13 cellular contexts compared by ENCODE assay signal in genomic region chr12:42504049-42504448, GRCh38.
DNase-seq lines count a peak whose midpoint lies in the region; FAIRE-seq and TF ChIP-seq lines count a peak whose summit lies in the region.
"Had no signal": no experiment of that assay in that cellular context is flagged by ENCODE, and none has a peak within 500 bp of the region (broad histone marks: within the 10 kb centered on the region; RNA-seq: fewer than 3 reads in every experiment).

No MANE protein-coding gene starts in this region.

- H3K79me2 ChIP-seq in smooth muscle cell (ENCODE audit: low read depth) = peaks cover 100% of the 10 kb centered on the region
- H3K79me2 ChIP-seq: parathyroid adenoma had no signal

- H3K27me3 ChIP-seq in smooth muscle cell (ENCODE audit: low read depth) = no peaks in the 10 kb centered on the region
- H3K27me3 ChIP-seq: esophagus muscularis mucosa had no signal

- no peaks in the 10 kb centered on the region for H3K9me3 ChIP-seq in smooth muscle cell (replicated peaks; ENCODE audit: low read depth)
- H3K9me3 ChIP-seq: esophagus muscularis mucosa had no signal

- WGBS in smooth muscle cell (ENCODE audit: low lambda C conversion rate) = 83% methylated on average over 5 of the region's 5 CpGs

- DNase-seq in NCI-H748 (lab: John Stamatoyannopoulos, UW; ENCODE audit: unreplicated experiment) (peak; percentile 27), NCI-H748 treated with DMSO at 0.1 percent for 48 hours (lab: John Stamatoyannopoulos, UW) (no peak), NCI-H226 (peak; percentile 28), fibroblast of pulmonary artery (ENCODE audit: low read depth) (peak; percentile 30), smooth muscle cell (lab: John Stamatoyannopoulos, UW; ENCODE audit: unreplicated experiment) (no peak), GM19239 (ENCODE audit: insufficient read length, low spot score) (no peak), cortex of kidney (lab: John Stamatoyannopoulos, UW) (no peak), GM10266 (ENCODE audit: extremely low spot score) (no peak)
- DNase-seq: activated CD4-positive, CD25-positive, alpha-beta regulatory T cell; NCI-H146; stimulated activated CD4-positive, alpha-beta T cell treated with anti-CD3 and anti-CD28 coated beads, Interleukin-15, amount 100 ng/mL, for 24 hours had no signal

- H3K4me1 ChIP-seq in smooth muscle cell (ENCODE audit: low read depth) = no peaks in the 10 kb centered on the region
- H3K4me1 ChIP-seq: parathyroid adenoma had no signal

- TF ChIP-seq CTCF in fibroblast of pulmonary artery (IDR thresholded peaks at IDR 0.05; ENCODE audit: low read length, missing control alignments) (no peak), smooth muscle cell (IDR thresholded peaks at IDR 0.05; ENCODE audit: borderline replicate concordance, insufficient read depth, poor library complexity, severe bottlenecking) (no peak), GM10266 (IDR thresholded peaks at IDR 0.05; ENCODE audit: control insufficient read depth, insufficient read depth, low read depth, missing control alignments) (no peak)

- H3K36me3 ChIP-seq in smooth muscle cell (ENCODE audit: low read depth) = no peaks in the 10 kb centered on the region
- H3K36me3 ChIP-seq: esophagus muscularis mucosa had no signal

- H4K20me1 ChIP-seq in smooth muscle cell (ENCODE audit: low read depth) = peaks cover 100% of the 10 kb centered on the region

- peaks cover 41% of the 10 kb centered on the region for H3F3A ChIP-seq in smooth muscle cell (ENCODE audit: low read depth)

- no peak overlapping the region for H2AFZ ChIP-seq in smooth muscle cell (ENCODE audit: low read depth)
- H2AFZ ChIP-seq: parathyroid adenoma had no signal

- FAIRE-seq in GM19239 (lab: Jason Lieb, UNC) = no peak

- peak overlapping the region; percentile 14 for H3K27ac ChIP-seq in smooth muscle cell (ENCODE audit: low read depth)
- H3K27ac ChIP-seq: esophagus muscularis mucosa, parathyroid adenoma had no signal

- H3K9ac ChIP-seq in smooth muscle cell (ENCODE audit: low read depth) = no peak overlapping the region
- H3K9ac ChIP-seq: parathyroid adenoma had no signal

- H3K4me3 ChIP-seq in fibroblast of pulmonary artery (replicated peaks; ENCODE audit: low read depth, low read length) = no peak overlapping the region
- H3K4me3 ChIP-seq in smooth muscle cell = no peak overlapping the region
- H3K4me3 ChIP-seq: esophagus muscularis mucosa had no signal

- H3K4me2 ChIP-seq in smooth muscle cell = no peak overlapping the region

Comparison
In these comparisons a context has a peak if more than half of its experiments do, and no peak if none do; other contexts are left out.
1. DNase-seq: peak in NCI-H748 (single experiment), NCI-H226 (single experiment) and fibroblast of pulmonary artery (single experiment); none in NCI-H748 treated with DMSO at 0.1 percent for 48 hours (single experiment), smooth muscle cell (single experiment), GM19239 (single experiment), cortex of kidney (single experiment) and GM10266 (single experiment).